In genomic region chr5:126884269-126884819, GRCh38 we compare ENCODE assay signal across 14 cellular contexts.
DNase-seq lines count a peak whose midpoint lies in the region; ATAC-seq and TF ChIP-seq lines count a peak whose summit lies in the region.
"Had no signal": no experiment of that assay in that cellular context is flagged by ENCODE, and none has a peak within 500 bp of the region (broad histone marks: within the 10 kb centered on the region; RNA-seq: fewer than 3 reads in every experiment).

No MANE protein-coding gene starts in this region.

- H3K27ac Mint-ChIP-seq in activated T-cell treated with anti-CD3 and anti-CD28 coated beads, Interleukin-2, amount 50 U/mL, for 72 hours, result no peak overlapping the region
- peak overlapping the region in 2 of 9 donors; percentile 16 to 29 for H3K27ac Mint-ChIP-seq in naive thymus-derived CD4-positive, alpha-beta T cell

- H3K4me1 ChIP-seq in smooth muscle cell (ENCODE audit: low read depth), result no peaks in the 10 kb centered on the region
- no peaks in the 10 kb centered on the region for H3K4me1 ChIP-seq in naive thymus-derived CD4-positive, alpha-beta T cell (ENCODE audit: control insufficient read depth in 2 of 2, insufficient read depth in 2 of 2, low read length in 2 of 2)
- H3K4me1 ChIP-seq in effector memory CD4-positive, alpha-beta T cell (ENCODE audit: control insufficient read depth, insufficient read depth, low read length, poor library complexity, severe bottlenecking), result no peaks in the 10 kb centered on the region

- POLR2A ChIA-PET in naive thymus-derived CD4-positive, alpha-beta T cell (lab: Charles Lee), result no interaction called here

- H3K36me3 ChIP-seq in smooth muscle cell (ENCODE audit: low read depth) (no peaks in the 10 kb centered on the region), H7 (replicated peaks; ENCODE audit: control insufficient read depth, insufficient read depth, low read length) (no peaks in the 10 kb centered on the region)
- no peaks in the 10 kb centered on the region for H3K36me3 ChIP-seq in naive thymus-derived CD4-positive, alpha-beta T cell (ENCODE audit: control insufficient read depth in 2 of 3, insufficient read depth in 3 of 3, low read length in 3 of 3)
- H3K36me3 ChIP-seq in effector memory CD4-positive, alpha-beta T cell (ENCODE audit: control insufficient read depth, insufficient read depth, low read length), result no peaks in the 10 kb centered on the region

- no peak overlapping the region for H3K4me3 Mint-ChIP-seq in activated T-cell treated with anti-CD3 and anti-CD28 coated beads, Interleukin-2, amount 50 U/mL, for 72 hours
- no peak overlapping the region for H3K4me3 Mint-ChIP-seq in activated T-cell treated with anti-CD3 and anti-CD28 coated beads, Interleukin-2, amount 50 U/mL, for 4 hours
- no peak overlapping the region for H3K4me3 Mint-ChIP-seq in naive thymus-derived CD4-positive, alpha-beta T cell

- no peaks in the 10 kb centered on the region for H3K79me2 ChIP-seq in smooth muscle cell (ENCODE audit: low read depth)

- TF ChIP-seq CTCF in fibroblast of the aortic adventitia (IDR thresholded peaks at IDR 0.05; ENCODE audit: insufficient read depth, low read length) (no peak), smooth muscle cell (IDR thresholded peaks at IDR 0.05; ENCODE audit: borderline replicate concordance, insufficient read depth, poor library complexity, severe bottlenecking) (no peak)

- no peaks in the 10 kb centered on the region for H4K20me1 ChIP-seq in smooth muscle cell (ENCODE audit: low read depth)

- H3F3A ChIP-seq in smooth muscle cell (ENCODE audit: low read depth), result no peaks in the 10 kb centered on the region

- peak; percentile 27 to 39 for ATAC-seq in activated T-cell treated with anti-CD3 and anti-CD28 coated beads, Interleukin-2, amount 50 U/mL, for 72 hours (replicated peaks in 1 of 2)
- no peak for ATAC-seq in activated T-cell treated with anti-CD3 and anti-CD28 coated beads, Interleukin-2, amount 50 U/mL, for 4 hours
- no peak for ATAC-seq in naive thymus-derived CD4-positive, alpha-beta T cell

- peak overlapping the region; percentile 36 for H3K4me2 ChIP-seq in smooth muscle cell

- H3K9me3 Mint-ChIP-seq in activated T-cell treated with anti-CD3 and anti-CD28 coated beads, Interleukin-2, amount 50 U/mL, for 72 hours, result no peaks in the 10 kb centered on the region
- no peaks in the 10 kb centered on the region for H3K9me3 Mint-ChIP-seq in activated T-cell treated with anti-CD3 and anti-CD28 coated beads, Interleukin-2, amount 50 U/mL, for 4 hours
- H3K9me3 Mint-ChIP-seq in naive thymus-derived CD4-positive, alpha-beta T cell, result peaks cover 0 to 2% (median 0%) of the 10 kb centered on the region in 11 donors

- no peaks in the 10 kb centered on the region for H3K9me3 ChIP-seq in smooth muscle cell (replicated peaks; ENCODE audit: low read depth)
- H3K9me3 ChIP-seq in naive thymus-derived CD4-positive, alpha-beta T cell (ENCODE audit: control insufficient read depth in 2 of 3, low read length in 3 of 3), result no peaks in the 10 kb centered on the region
- H3K9me3 ChIP-seq in effector memory CD4-positive, alpha-beta T cell (ENCODE audit: control insufficient read depth, low read length), result no peaks in the 10 kb centered on the region

- H3K9ac ChIP-seq in smooth muscle cell (ENCODE audit: low read depth), result no peak overlapping the region

- no peaks in the 10 kb centered on the region for H3K4me1 Mint-ChIP-seq in activated T-cell treated with anti-CD3 and anti-CD28 coated beads, Interleukin-2, amount 50 U/mL, for 72 hours (ENCODE audit: low read depth)
- H3K4me1 Mint-ChIP-seq in activated T-cell treated with anti-CD3 and anti-CD28 coated beads, Interleukin-2, amount 50 U/mL, for 4 hours (ENCODE audit: low read depth), result no peaks in the 10 kb centered on the region
- H3K4me1 Mint-ChIP-seq in naive thymus-derived CD4-positive, alpha-beta T cell, result peaks cover 0 to 8% (median 3%) of the 10 kb centered on the region in 7 donors

- peak overlapping the region; percentile 53 for H3K27ac ChIP-seq in smooth muscle cell (ENCODE audit: low read depth)
- H3K27ac ChIP-seq in naive thymus-derived CD4-positive, alpha-beta T cell (ENCODE audit: low read depth, low read length), result no peak overlapping the region
- no peak overlapping the region for H3K27ac ChIP-seq in effector memory CD4-positive, alpha-beta T cell (ENCODE audit: insufficient read depth, low read length, poor library complexity, severe bottlenecking)

- no peaks in the 10 kb centered on the region for H3K27me3 Mint-ChIP-seq in activated T-cell treated with anti-CD3 and anti-CD28 coated beads, Interleukin-2, amount 50 U/mL, for 72 hours (ENCODE audit: low read depth)
- H3K27me3 Mint-ChIP-seq in activated T-cell treated with anti-CD3 and anti-CD28 coated beads, Interleukin-2, amount 50 U/mL, for 4 hours (ENCODE audit: low read depth), result no peaks in the 10 kb centered on the region
- no peaks in the 10 kb centered on the region for H3K27me3 Mint-ChIP-seq in naive thymus-derived CD4-positive, alpha-beta T cell

- 39% methylated on average over 5 of the region's 5 CpGs for WGBS in smooth muscle cell (ENCODE audit: low lambda C conversion rate)

- H2AFZ ChIP-seq in smooth muscle cell (ENCODE audit: low read depth), result no peak overlapping the region

- H3K36me3 Mint-ChIP-seq in activated T-cell treated with anti-CD3 and anti-CD28 coated beads, Interleukin-2, amount 50 U/mL, for 72 hours (ENCODE audit: insufficient read depth in 2 of 2), result peaks cover 0 to 1% of the 10 kb centered on the region in 2 donors
- H3K36me3 Mint-ChIP-seq in activated T-cell treated with anti-CD3 and anti-CD28 coated beads, Interleukin-2, amount 50 U/mL, for 4 hours (ENCODE audit: insufficient read depth), result no peaks in the 10 kb centered on the region
- peaks cover 0 to 9% (median 0%) of the 10 kb centered on the region in 5 donors for H3K36me3 Mint-ChIP-seq in naive thymus-derived CD4-positive, alpha-beta T cell

- H3K27me3 ChIP-seq in smooth muscle cell (ENCODE audit: low read depth) (no peaks in the 10 kb centered on the region), H7 (ENCODE audit: control insufficient read depth, insufficient read depth, low read length) (no peaks in the 10 kb centered on the region)
- H3K27me3 ChIP-seq in naive thymus-derived CD4-positive, alpha-beta T cell (ENCODE audit: control insufficient read depth in 2 of 2, insufficient read depth in 2 of 2, low read length in 2 of 2), result no peaks in the 10 kb centered on the region
- H3K27me3 ChIP-seq in effector memory CD4-positive, alpha-beta T cell (replicated peaks; ENCODE audit: control insufficient read depth, insufficient read depth, low read length, poor library complexity, severe bottlenecking), result no peaks in the 10 kb centered on the region

- intact Hi-C loops in naive thymus-derived CD4-positive, alpha-beta T cell (cut with micrococcal nuclease), result loop anchor here in 1 of 2 donors (10.0 kb wide), 1 partner anchor 690 kb away; no protein-coding TSS in a partner anchor

- DNase-seq in activated T-cell treated with anti-CD3 and anti-CD28 coated beads, Interleukin-2, amount 50 U/mL, for 72 hours, result no peak
- DNase-seq in activated T-cell treated with anti-CD3 and anti-CD28 coated beads, Interleukin-2, amount 50 U/mL, for 4 hours, result no peak
- DNase-seq in T1000 (lab: John Stamatoyannopoulos, UW) (peak; percentile 43), fibroblast of the aortic adventitia (ENCODE audit: low read depth) (peak; percentile 89), smooth muscle cell (lab: John Stamatoyannopoulos, UW; ENCODE audit: unreplicated experiment) (no peak), H7 (no peak)
- no peak for DNase-seq in naive thymus-derived CD4-positive, alpha-beta T cell
- DNase-seq in effector memory CD4-positive, alpha-beta T cell, result no peak
- DNase-seq: 8988T; activated CD4-positive, CD25-positive, alpha-beta regulatory T cell; activated naive CD4-positive, alpha-beta T cell treated with anti-CD3 and anti-CD28 coated beads, Interleukin-2, amount 50 U/mL, for 16 hours; glutamatergic neuron; KG1; NK-92 treated with Interleukin-12 subunit alpha and Interleukin-12 subunit beta, amount 100 ng/mL, for 24 hours had no signal

- CTCF ChIA-PET in naive thymus-derived CD4-positive, alpha-beta T cell (lab: Charles Lee), result no interaction called here

- no peak overlapping the region for H3K4me3 ChIP-seq in fibroblast of the aortic adventitia (ENCODE audit: low read depth, low read length)
- H3K4me3 ChIP-seq in smooth muscle cell, result no peak overlapping the region
- H3K4me3 ChIP-seq in naive thymus-derived CD4-positive, alpha-beta T cell (ENCODE audit: low read length), result no peak overlapping the region
- no peak overlapping the region for H3K4me3 ChIP-seq in effector memory CD4-positive, alpha-beta T cell (ENCODE audit: insufficient read depth, low read depth, low read length, poor library complexity, severe bottlenecking)
- no peak overlapping the region for H3K4me3 ChIP-seq in H7 (ENCODE audit: insufficient read depth, low read depth, low read length)

Comparison
In these comparisons a context has a peak if more than half of its experiments do, and no peak if none do; other contexts are left out.
1. ATAC-seq: peak in activated T-cell treated with anti-CD3 and anti-CD28 coated beads, Interleukin-2, amount 50 U/mL, for 72 hours (2 of 2); none in activated T-cell treated with anti-CD3 and anti-CD28 coated beads, Interleukin-2, amount 50 U/mL, for 4 hours (0 of 2) and naive thymus-derived CD4-positive, alpha-beta T cell (single experiment).
2. DNase-seq: peak in T1000 (single experiment) and fibroblast of the aortic adventitia (single experiment); none in activated T-cell treated with anti-CD3 and anti-CD28 coated beads, Interleukin-2, amount 50 U/mL, for 72 hours (0 of 2), activated T-cell treated with anti-CD3 and anti-CD28 coated beads, Interleukin-2, amount 50 U/mL, for 4 hours (single experiment), smooth muscle cell (single experiment), naive thymus-derived CD4-positive, alpha-beta T cell (0 of 9), effector memory CD4-positive, alpha-beta T cell (0 of 3) and H7 (single experiment).